In the genomic region with DNA sequence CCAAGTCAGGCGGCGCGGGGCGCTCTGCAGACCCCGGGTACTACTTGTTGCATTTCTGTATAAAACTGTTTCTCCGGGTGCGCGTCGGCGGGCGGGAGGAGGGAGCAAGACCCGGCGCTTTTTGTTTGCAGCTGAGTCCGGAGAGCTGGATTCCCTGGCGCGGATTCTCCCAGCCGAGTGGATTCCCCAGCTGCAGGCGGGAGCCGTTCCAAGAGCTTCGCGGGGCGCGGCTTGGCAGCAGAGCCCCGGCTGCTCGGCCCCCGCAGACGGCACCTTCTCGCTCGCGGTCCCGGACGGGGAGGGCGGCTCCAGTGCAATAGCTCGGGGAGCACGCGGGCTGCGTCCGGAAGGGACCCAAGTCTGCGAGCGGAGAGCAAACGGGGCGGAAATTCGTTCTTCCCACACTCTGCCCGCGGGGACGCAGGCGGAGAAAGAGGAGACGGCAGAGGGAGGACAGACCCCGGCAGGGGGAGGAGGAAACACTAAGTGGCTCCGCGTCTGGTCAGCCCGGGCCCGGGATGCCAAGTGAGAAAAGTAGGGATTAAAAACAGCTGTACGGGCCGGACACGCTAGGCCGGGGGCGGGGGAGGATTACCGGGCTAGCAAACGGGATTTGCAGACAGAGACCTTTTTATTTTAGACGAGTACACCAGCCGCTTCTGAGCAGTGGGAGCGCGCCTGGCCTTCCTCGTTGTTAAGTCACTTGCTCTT, we compare ENCODE assay signal across 8 cellular contexts. TPM values are rescaled to one million over a fixed set of nuclear protein-coding genes. Genes with fewer than 3 reads are reported as not detected.
DNase-seq lines count a peak whose midpoint lies in the region; ATAC-seq lines count a peak whose summit lies in the region.

TSS of gene TRIL (minus strand) at position 96 of the 711 bp plus-strand sequence. CDS start 284 bp downstream, outside the sequence.

- peaks cover 6% of the 10 kb centered on the region for H3K9me3 ChIP-seq in adipocyte (ENCODE audit: control insufficient read depth, low read length)
- peaks cover 0 to 35% of the 10 kb centered on the region in 2 donors for H3K9me3 ChIP-seq in neuronal stem cell (replicated peaks in 1 of 2; ENCODE audit: control insufficient read depth in 2 of 2, insufficient read depth in 1 of 2, low read depth in 1 of 2, low read length in 2 of 2)

- WGBS in neuronal stem cell (ENCODE audit: extremely low coverage in 2 of 2, insufficient read length in 2 of 2, insufficient replicate concordance in 1 of 2), 2 donors = no CpG with 5 or more reads among the region's 65 CpGs

- peaks cover 9% of the 10 kb centered on the region for H3K4me1 Mint-ChIP-seq in activated naive CD4-positive, alpha-beta T cell treated with anti-CD3 and anti-CD28 coated beads, Interleukin-2, amount 10 ng/mL, durations not matched to agents 7 days and 5 days

- peak within 1 kb of the TSS; percentile 82 for H4K91ac ChIP-seq in neuronal stem cell (ENCODE audit: low read depth, low read length, poor library complexity)

- H3K27me3 ChIP-seq in adipocyte (replicated peaks; ENCODE audit: control insufficient read depth, insufficient read depth, low read length) (peaks cover 34% of the 10 kb centered on the region), neuronal stem cell (ENCODE audit: control insufficient read depth in 3 of 3, insufficient read depth in 3 of 3, low read depth in 1 of 3, low read length in 3 of 3) (peaks cover 6 to 28% (median 22%) of the 10 kb centered on the region in 3 experiments)

- H3K14ac ChIP-seq in neuronal stem cell (ENCODE audit: low read length) = peak within 1 kb of the TSS; percentile 66

- peak within 1 kb of the TSS; percentile 60 for H3K4ac ChIP-seq in neuronal stem cell (ENCODE audit: low read length)

- H3K27ac ChIP-seq in neuronal stem cell (replicated peaks; ENCODE audit: low read length) = peak within 1 kb of the TSS; percentile 75

- H2BK12ac ChIP-seq in neuronal stem cell (ENCODE audit: low read length) = peak within 1 kb of the TSS; percentile 79

- peak within 1 kb of the TSS; percentile 82 for H2AK5ac ChIP-seq in neuronal stem cell (ENCODE audit: low read depth, low read length)

- CTCF ChIA-PET in activated naive CD4-positive, alpha-beta T cell treated with anti-CD3 and anti-CD28 coated beads, Interleukin-2, amount 10 ng/mL, durations not matched to agents 7 days and 5 days (lab: Charles Lee) = interaction anchor here (0.9 to 3.0 kb wide), 4 partner anchors 12 to 147 kb away, joined by 3 to 33 read pairs (median 22); no protein-coding TSS in a partner anchor

- DNase-seq in activated naive CD4-positive, alpha-beta T cell treated with anti-CD3 and anti-CD28 coated beads, Interleukin-2, amount 10 ng/mL, durations not matched to agents 7 days and 5 days = no peak
- DNase-seq in activated naive CD4-positive, alpha-beta T cell treated with anti-CD3 and anti-CD28 coated beads, Interleukin-2, amount 50 U/mL, for 16 hours = no peak
- peak; percentile 76 for DNase-seq in adipocyte (ENCODE audit: low read depth)
- peak; percentile 88 for DNase-seq in cardiac septum (ENCODE audit: low spot score)
- peak; percentile 77 for DNase-seq in neuronal stem cell (ENCODE audit: low spot score)
- no peak for DNase-seq in SKM-1 (lab: John Stamatoyannopoulos, UW; ENCODE audit: unreplicated experiment)
- DNase-seq in SIG-M5 (lab: John Stamatoyannopoulos, UW) = no peak

- H3K4me3 Mint-ChIP-seq in activated naive CD4-positive, alpha-beta T cell treated with anti-CD3 and anti-CD28 coated beads, Interleukin-2, amount 10 ng/mL, durations not matched to agents 7 days and 5 days = no peak within 1 kb of the TSS

- no peak within 1 kb of the TSS for H4K8ac ChIP-seq in neuronal stem cell (ENCODE audit: low read depth, low read length)

- no peaks in the 10 kb centered on the region for H3K36me3 Mint-ChIP-seq in activated naive CD4-positive, alpha-beta T cell treated with anti-CD3 and anti-CD28 coated beads, Interleukin-2, amount 10 ng/mL, durations not matched to agents 7 days and 5 days

- H2AFZ ChIP-seq in neuronal stem cell (ENCODE audit: low read length) = peak within 1 kb of the TSS; percentile 80

- H3K4me3 ChIP-seq in adipocyte (ENCODE audit: low read length) (peak within 1 kb of the TSS; percentile 74), neuronal stem cell (ENCODE audit: low read length in 2 of 2) (peak within 1 kb of the TSS; percentile 7 to 85)

- H3K79me1 ChIP-seq in neuronal stem cell (ENCODE audit: low read depth, low read length) = peaks cover 5% of the 10 kb centered on the region

- H2BK120ac ChIP-seq in neuronal stem cell (ENCODE audit: low read depth, low read length) = peak within 1 kb of the TSS; percentile 92

- ATAC-seq in GM21515 (IDR thresholded peaks at IDR 0.05; ENCODE audit: unreplicated experiment) = no peak

- H3K23ac ChIP-seq in neuronal stem cell (ENCODE audit: low read depth, low read length, poor library complexity) = peak within 1 kb of the TSS; percentile 96

- peak within 1 kb of the TSS; percentile 70 for H2BK5ac ChIP-seq in neuronal stem cell (ENCODE audit: low read length)

- peak within 1 kb of the TSS; percentile 92 for H3K4me2 ChIP-seq in neuronal stem cell (ENCODE audit: insufficient read depth, low read length, poor library complexity, severe bottlenecking)

- no peaks in the 10 kb centered on the region for H3K9me3 Mint-ChIP-seq in activated naive CD4-positive, alpha-beta T cell treated with anti-CD3 and anti-CD28 coated beads, Interleukin-2, amount 10 ng/mL, durations not matched to agents 7 days and 5 days

- H3K36me3 ChIP-seq in adipocyte (ENCODE audit: control insufficient read depth, insufficient read depth, low read length, severe bottlenecking) (no peaks in the 10 kb centered on the region), neuronal stem cell (replicated peaks in 1 of 2; ENCODE audit: control insufficient read depth in 2 of 2, insufficient read depth in 2 of 2, low read length in 2 of 2) (no peaks in the 10 kb centered on the region)

- peak within 1 kb of the TSS; percentile 99 for H3K18ac ChIP-seq in neuronal stem cell (ENCODE audit: low read length)

- H2BK15ac ChIP-seq in neuronal stem cell (ENCODE audit: low read length) = peak within 1 kb of the TSS; percentile 64

- H3K27me3 Mint-ChIP-seq in activated naive CD4-positive, alpha-beta T cell treated with anti-CD3 and anti-CD28 coated beads, Interleukin-2, amount 10 ng/mL, durations not matched to agents 7 days and 5 days = peaks cover 70% of the 10 kb centered on the region

- intact Hi-C loops in cardiac septum (cut with DNase I) = loop anchor here (5.0 kb wide), 1 partner anchor 84 kb away; no protein-coding TSS in a partner anchor

- H3K4me1 ChIP-seq in adipocyte (ENCODE audit: control insufficient read depth, insufficient read depth, low read length) = peaks cover 17% of the 10 kb centered on the region
- peaks cover 0 to 18% of the 10 kb centered on the region in 2 donors for H3K4me1 ChIP-seq in neuronal stem cell (ENCODE audit: control insufficient read depth in 2 of 2, insufficient read depth in 1 of 2, low read depth in 1 of 2, low read length in 2 of 2)

- peak within 1 kb of the TSS; percentile 68 for H3K27ac Mint-ChIP-seq in activated naive CD4-positive, alpha-beta T cell treated with anti-CD3 and anti-CD28 coated beads, Interleukin-2, amount 10 ng/mL, durations not matched to agents 7 days and 5 days

- H3K9ac ChIP-seq in adipocyte (ENCODE audit: low read length) = peak within 1 kb of the TSS; percentile 36
- peak within 1 kb of the TSS; percentile 89 for H3K9ac ChIP-seq in neuronal stem cell (ENCODE audit: low read depth, low read length, poor library complexity)

RNA-seq across cellular contexts. Expression of gene TRIL, which starts in this region (rescaled TPM):
- total RNA-seq in cardiac septum = 2.6 TPM
- 5.0 TPM for polyA plus RNA-seq in neuronal stem cell (2013, experiment 1 of 2)
- 5.2 TPM for polyA plus RNA-seq in neuronal stem cell (2013, experiment 2 of 2)

Comparison
In these comparisons a context has a peak if more than half of its experiments do, and no peak if none do; other contexts are left out.
1. DNase-seq: peak in adipocyte (single experiment), cardiac septum (single experiment) and neuronal stem cell (single experiment); none in activated naive CD4-positive, alpha-beta T cell treated with anti-CD3 and anti-CD28 coated beads, Interleukin-2, amount 10 ng/mL, durations not matched to agents 7 days and 5 days (single experiment), activated naive CD4-positive, alpha-beta T cell treated with anti-CD3 and anti-CD28 coated beads, Interleukin-2, amount 50 U/mL, for 16 hours (single experiment), SKM-1 (single experiment) and SIG-M5 (single experiment).